In genomic region chrX:36950495-36951253, GRCh38 we compare ENCODE assay signal across 26 cellular contexts. TPM values are rescaled to one million over a fixed set of nuclear protein-coding genes. Genes with fewer than 3 reads are reported as not detected.
"Had no signal": no experiment of that assay in that cellular context is flagged by ENCODE, and none has a peak within 500 bp of the region (broad histone marks: within the 10 kb centered on the region; RNA-seq: fewer than 3 reads in every experiment).

No MANE protein-coding gene starts in this region.

- H3K27me3 Mint-ChIP-seq: activated CD4-positive, alpha-beta memory T cell treated with anti-CD3 and anti-CD28 coated beads, Interleukin-2, amount 10 ng/mL, durations not matched to agents 7 days and 5 days; activated naive CD8-positive, alpha-beta T cell treated with anti-CD3 and anti-CD28 coated beads, Interleukin-2, amount 10 ng/mL, durations not matched to agents 7 days and 5 days; T-helper 17 cell had no signal

- H3K27ac ChIP-seq: coronary artery, epithelial cell of prostate, gastroesophageal sphincter, heart left ventricle, lower lobe of right lung, stomach, suprapubic skin, tibial nerve had no signal

- H3K36me3 ChIP-seq: gastroesophageal sphincter, heart left ventricle, lower lobe of right lung, stomach, suprapubic skin, tibial nerve had no signal

- H3K27ac Mint-ChIP-seq: activated CD4-positive, alpha-beta memory T cell treated with anti-CD3 and anti-CD28 coated beads, Interleukin-2, amount 10 ng/mL, durations not matched to agents 7 days and 5 days; activated CD4-positive, alpha-beta T cell treated with anti-CD3 and anti-CD28 coated beads, Interleukin-2, amount 10 ng/mL, durations not matched to agents 24 days and 14 days; activated naive CD4-positive, alpha-beta T cell treated with anti-CD3 and anti-CD28 coated beads for 36 hours; activated naive CD8-positive, alpha-beta T cell treated with anti-CD3 and anti-CD28 coated beads, Interleukin-2, amount 10 ng/mL, durations not matched to agents 7 days and 5 days; activated T-cell treated with anti-CD3 and anti-CD28 coated beads, Interleukin-2, amount 50 U/mL, for 72 hours; naive thymus-derived CD4-positive, alpha-beta T cell; stimulated activated effector memory CD8-positive, alpha-beta T cell treated with anti-CD3 and anti-CD28 coated beads, Interleukin-12 subunit alpha, Interleukin-12 subunit beta, amount 100 ng/mL, for 72 hours; T-helper 17 cell had no signal

- H3K9me3 ChIP-seq: gastroesophageal sphincter, heart left ventricle, lower lobe of right lung, stomach, suprapubic skin, tibial nerve had no signal

- H3K9me3 Mint-ChIP-seq: activated CD4-positive, alpha-beta memory T cell treated with anti-CD3 and anti-CD28 coated beads, Interleukin-2, amount 10 ng/mL, durations not matched to agents 7 days and 5 days; activated CD4-positive, alpha-beta T cell treated with anti-CD3 and anti-CD28 coated beads, Interleukin-2, amount 10 ng/mL, durations not matched to agents 24 days and 14 days; activated naive CD4-positive, alpha-beta T cell treated with anti-CD3 and anti-CD28 coated beads for 36 hours; activated naive CD8-positive, alpha-beta T cell treated with anti-CD3 and anti-CD28 coated beads, Interleukin-2, amount 10 ng/mL, durations not matched to agents 7 days and 5 days; activated T-cell treated with anti-CD3 and anti-CD28 coated beads, Interleukin-2, amount 50 U/mL, for 72 hours; naive thymus-derived CD4-positive, alpha-beta T cell; neural crest cell; stimulated activated effector memory CD8-positive, alpha-beta T cell treated with anti-CD3 and anti-CD28 coated beads, Interleukin-12 subunit alpha, Interleukin-12 subunit beta, amount 100 ng/mL, for 72 hours had no signal

- H3K4me1 ChIP-seq: gastroesophageal sphincter, heart left ventricle, lower lobe of right lung, stomach, suprapubic skin, tibial nerve had no signal

- H3K4me3 ChIP-seq: coronary artery, gastroesophageal sphincter, heart left ventricle, lower lobe of right lung, stomach, suprapubic skin, tibial nerve had no signal

- H3K27me3 ChIP-seq: gastroesophageal sphincter, stomach, suprapubic skin had no signal

- ATAC-seq: activated T-cell treated with anti-CD3 and anti-CD28 coated beads, Interleukin-2, amount 50 U/mL, for 72 hours; gastroesophageal sphincter; heart left ventricle; lower lobe of right lung; naive thymus-derived CD4-positive, alpha-beta T cell; sciatic nerve; stimulated activated effector memory CD8-positive, alpha-beta T cell treated with anti-CD3 and anti-CD28 coated beads, Interleukin-12 subunit alpha, Interleukin-12 subunit beta, amount 100 ng/mL, for 72 hours; T-helper 17 cell had no signal

- H3K36me3 Mint-ChIP-seq: activated naive CD8-positive, alpha-beta T cell treated with anti-CD3 and anti-CD28 coated beads, Interleukin-2, amount 10 ng/mL, durations not matched to agents 7 days and 5 days; naive thymus-derived CD4-positive, alpha-beta T cell; stimulated activated effector memory CD8-positive, alpha-beta T cell treated with anti-CD3 and anti-CD28 coated beads, Interleukin-12 subunit alpha, Interleukin-12 subunit beta, amount 100 ng/mL, for 72 hours had no signal

- H3K4me3 Mint-ChIP-seq: activated CD4-positive, alpha-beta memory T cell treated with anti-CD3 and anti-CD28 coated beads, Interleukin-2, amount 10 ng/mL, durations not matched to agents 7 days and 5 days; activated CD4-positive, alpha-beta T cell treated with anti-CD3 and anti-CD28 coated beads, Interleukin-2, amount 10 ng/mL, durations not matched to agents 24 days and 14 days; activated naive CD4-positive, alpha-beta T cell treated with anti-CD3 and anti-CD28 coated beads for 36 hours; activated naive CD8-positive, alpha-beta T cell treated with anti-CD3 and anti-CD28 coated beads, Interleukin-2, amount 10 ng/mL, durations not matched to agents 7 days and 5 days; activated T-cell treated with anti-CD3 and anti-CD28 coated beads, Interleukin-2, amount 50 U/mL, for 72 hours; naive thymus-derived CD4-positive, alpha-beta T cell; neural crest cell; stimulated activated effector memory CD8-positive, alpha-beta T cell treated with anti-CD3 and anti-CD28 coated beads, Interleukin-12 subunit alpha, Interleukin-12 subunit beta, amount 100 ng/mL, for 72 hours; T-helper 17 cell had no signal

- H3K4me1 Mint-ChIP-seq: activated CD4-positive, alpha-beta memory T cell treated with anti-CD3 and anti-CD28 coated beads, Interleukin-2, amount 10 ng/mL, durations not matched to agents 7 days and 5 days; activated CD4-positive, alpha-beta T cell treated with anti-CD3 and anti-CD28 coated beads, Interleukin-2, amount 10 ng/mL, durations not matched to agents 24 days and 14 days; activated naive CD8-positive, alpha-beta T cell treated with anti-CD3 and anti-CD28 coated beads, Interleukin-2, amount 10 ng/mL, durations not matched to agents 7 days and 5 days; naive thymus-derived CD4-positive, alpha-beta T cell; neural crest cell; stimulated activated effector memory CD8-positive, alpha-beta T cell treated with anti-CD3 and anti-CD28 coated beads, Interleukin-12 subunit alpha, Interleukin-12 subunit beta, amount 100 ng/mL, for 72 hours; T-helper 17 cell had no signal

- DNase-seq: activated CD4-positive, alpha-beta memory T cell treated with anti-CD3 and anti-CD28 coated beads, Interleukin-2, amount 10 ng/mL, durations not matched to agents 7 days and 5 days; activated CD4-positive, alpha-beta T cell treated with anti-CD3 and anti-CD28 coated beads, Interleukin-2, amount 10 ng/mL, durations not matched to agents 24 days and 14 days; activated effector memory CD4-positive, alpha-beta T cell treated with Interleukin-2 at 50 U/mL for 16 hours; activated naive CD4-positive, alpha-beta T cell treated with anti-CD3 and anti-CD28 coated beads for 36 hours; activated naive CD8-positive, alpha-beta T cell treated with anti-CD3 and anti-CD28 coated beads, Interleukin-2, amount 10 ng/mL, durations not matched to agents 7 days and 5 days; activated T-cell treated with anti-CD3 and anti-CD28 coated beads, Interleukin-2, amount 50 U/mL, for 72 hours; amniotic stem cell; cerebellar nuclear complex; heart left ventricle; kidney; lower lobe of right lung; naive thymus-derived CD4-positive, alpha-beta T cell; posterior cingulate gyrus; small intestine; stimulated activated CD4-positive, alpha-beta T cell treated with anti-CD3 and anti-CD28 coated beads, Interleukin-2, amount 100 ng/mL, for 24 hours; stomach; T-helper 17 cell had no signal

RNA-seq across cellular contexts. Expression of gene FAM47C, which starts 57.5 kb away (rescaled TPM):
- polyA plus RNA-seq: heart left ventricle; naive thymus-derived CD4-positive, alpha-beta T cell; small intestine; stomach; urinary bladder had no signal
